1 cellular context compared by ENCODE assay signal in the genomic region with DNA sequence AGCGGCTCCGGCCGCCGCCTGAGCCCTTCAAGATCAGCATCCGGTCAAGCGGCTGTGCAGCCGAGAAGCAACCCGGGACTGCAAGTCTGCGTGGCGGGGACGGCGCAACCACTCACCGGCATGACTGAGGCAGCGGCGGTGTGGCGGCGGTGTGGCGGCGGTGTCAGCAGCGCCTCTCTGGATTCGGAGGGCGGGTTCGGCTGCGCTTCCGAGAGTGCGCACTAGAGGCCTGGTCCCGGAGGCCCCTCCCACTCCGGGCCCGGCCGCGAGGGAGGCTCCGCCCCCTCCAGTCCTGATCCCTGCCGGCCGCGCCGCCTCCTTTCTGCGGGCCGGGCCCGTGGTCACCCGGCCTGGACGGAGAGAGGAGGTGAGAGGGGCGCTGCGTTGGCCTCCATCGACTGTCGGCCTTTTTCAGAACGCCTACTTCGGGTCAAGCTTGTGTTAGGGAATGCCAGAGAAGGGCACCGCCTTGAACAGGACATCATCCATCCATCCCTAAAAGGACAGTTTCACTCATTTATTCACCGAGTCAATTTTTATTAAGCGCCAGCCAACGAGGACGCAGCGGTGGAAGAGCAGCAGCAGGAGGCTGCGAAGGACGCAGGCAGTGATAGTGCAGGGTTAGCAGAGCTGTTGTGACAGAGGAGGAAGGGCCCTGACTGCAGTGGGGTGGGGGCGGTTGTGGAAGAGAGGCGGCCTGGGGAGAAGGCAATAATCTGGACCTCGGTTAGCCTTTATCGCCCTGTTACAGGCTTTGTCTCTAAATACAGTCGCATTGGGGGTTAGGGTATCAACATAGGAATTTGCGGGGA.
A peak's percentile ranks its signal among the peaks of the same experiment; 100 is the strongest.
TF ChIP-seq lines count a peak whose summit lies in the region.

TSS of gene ATOX1 (minus strand) at position 202 of the 812 bp plus-strand sequence. CDS start at position 122, 80 bp downstream.

TF ChIP-seq in K562, 482 proteins besides CTCF, POLR2A, EP300 and RAD21 (continued from another document and continues in another):
- TF ChIP-seq, protein P1, sequence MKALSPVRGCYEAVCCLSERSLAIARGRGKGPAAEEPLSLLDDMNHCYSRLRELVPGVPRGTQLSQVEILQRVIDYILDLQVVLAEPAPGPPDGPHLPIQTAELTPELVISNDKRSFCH (CRISPR knock-in tag; IDR thresholded peaks at IDR 0.05) = no peak
- TF ChIP-seq, protein P1 (tag; IDR thresholded peaks at IDR 0.05) = no peak
- no peak for TF ChIP-seq HINFP (tag; conservative IDR thresholded peaks at IDR 0.05; ENCODE audit: low read depth)
- no peak for TF ChIP-seq PATZ1 (CRISPR knock-in tag; IDR thresholded peaks at IDR 0.05; ENCODE audit: borderline replicate concordance)
- no peak for TF ChIP-seq MAFG (tag; conservative IDR thresholded peaks at IDR 0.05)
- TF ChIP-seq CHD1 (IDR thresholded peaks at IDR 0.05; ENCODE audit: low read length) = peak; percentile 13
- TF ChIP-seq GABPB2 (CRISPR knock-in tag; conservative IDR thresholded peaks at IDR 0.05) = no peak
- TF ChIP-seq POLR2AphosphoS2 (IDR thresholded peaks at IDR 0.05; ENCODE audit: low read length) = no peak
- no peak for TF ChIP-seq HES1 (IDR thresholded peaks at IDR 0.05; ENCODE audit: low read depth)
- no peak for TF ChIP-seq ARNT (IDR thresholded peaks at IDR 0.05)
- 0 out of 2 replicates have a peak, but pooled peaks have one; percentile 12 for TF ChIP-seq ZSCAN32 (CRISPR knock-in tag; IDR thresholded peaks at IDR 0.05)
- TF ChIP-seq SREBF2 (CRISPR knock-in tag; IDR thresholded peaks at IDR 0.05) = no peak
- no peak for TF ChIP-seq ZNF449 (CRISPR knock-in tag; IDR thresholded peaks at IDR 0.05)
- TF ChIP-seq ZFX (CRISPR knock-in tag; IDR thresholded peaks at IDR 0.05) = peak; percentile 96
- peak in 2 of 3 experiments; percentile 43 to 72 for TF ChIP-seq YY1 (IDR thresholded peaks at IDR 0.05; ENCODE audit: borderline replicate concordance in 1 of 3, control insufficient read depth in 1 of 3, extremely low read depth in 1 of 3, insufficient read depth in 3 of 3, insufficient read length in 1 of 3, insufficient replicate concordance in 2 of 3, low read depth in 1 of 3, low read length in 2 of 3)
- no peak for TF ChIP-seq KLF1 (tag; IDR thresholded peaks at IDR 0.05)
- peak; percentile 81 for TF ChIP-seq POLR2B (IDR thresholded peaks at IDR 0.05; ENCODE audit: low read depth, partially characterized antibody)
- TF ChIP-seq PHB2 (IDR thresholded peaks at IDR 0.05; ENCODE audit: low read depth) = no peak
- TF ChIP-seq ZNF277 (CRISPR knock-in tag; IDR thresholded peaks at IDR 0.05; ENCODE audit: borderline replicate concordance) = no peak
- TF ChIP-seq ZNF133 (CRISPR knock-in tag; IDR thresholded peaks at IDR 0.05) = no peak
- TF ChIP-seq ELF2 (CRISPR knock-in tag; IDR thresholded peaks at IDR 0.05) = peak; percentile 52; the same call in 1 of the 2 replicates
- no peak for TF ChIP-seq SMAD2 (IDR thresholded peaks at IDR 0.05; ENCODE audit: low read depth, low read length)
- 0 out of 2 replicates have a peak, but pooled peaks have one; percentile 81 for TF ChIP-seq ZNF668 (CRISPR knock-in tag; IDR thresholded peaks at IDR 0.05)
- TF ChIP-seq, protein P2, sequence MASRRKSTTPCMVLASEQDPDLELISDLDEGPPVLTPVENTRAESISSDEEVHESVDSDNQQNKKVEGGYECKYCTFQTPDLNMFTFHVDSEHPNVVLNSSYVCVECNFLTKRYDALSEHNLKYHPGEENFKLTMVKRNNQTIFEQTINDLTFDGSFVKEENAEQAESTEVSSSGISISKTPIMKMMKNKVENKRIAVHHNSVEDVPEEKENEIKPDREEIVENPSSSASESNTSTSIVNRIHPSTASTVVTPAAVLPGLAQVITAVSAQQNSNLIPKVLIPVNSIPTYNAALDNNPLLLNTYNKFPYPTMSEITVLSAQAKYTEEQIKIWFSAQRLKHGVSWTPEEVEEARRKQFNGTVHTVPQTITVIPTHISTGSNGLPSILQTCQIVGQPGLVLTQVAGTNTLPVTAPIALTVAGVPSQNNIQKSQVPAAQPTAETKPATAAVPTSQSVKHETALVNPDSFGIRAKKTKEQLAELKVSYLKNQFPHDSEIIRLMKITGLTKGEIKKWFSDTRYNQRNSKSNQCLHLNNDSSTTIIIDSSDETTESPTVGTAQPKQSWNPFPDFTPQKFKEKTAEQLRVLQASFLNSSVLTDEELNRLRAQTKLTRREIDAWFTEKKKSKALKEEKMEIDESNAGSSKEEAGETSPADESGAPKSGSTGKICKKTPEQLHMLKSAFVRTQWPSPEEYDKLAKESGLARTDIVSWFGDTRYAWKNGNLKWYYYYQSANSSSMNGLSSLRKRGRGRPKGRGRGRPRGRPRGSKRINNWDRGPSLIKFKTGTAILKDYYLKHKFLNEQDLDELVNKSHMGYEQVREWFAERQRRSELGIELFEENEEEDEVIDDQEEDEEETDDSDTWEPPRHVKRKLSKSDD (conservative IDR thresholded peaks at IDR 0.05; ENCODE audit: low read length) = no peak
- TF ChIP-seq PRDM10 (IDR thresholded peaks at IDR 0.05; ENCODE audit: partially characterized antibody) = no peak
- no peak for TF ChIP-seq ZNF217 (CRISPR knock-in tag; IDR thresholded peaks at IDR 0.05)
- TF ChIP-seq ARID1B (IDR thresholded peaks at IDR 0.05) = peak; percentile 73
- TF ChIP-seq CHD4 (IDR thresholded peaks at IDR 0.05; ENCODE audit: insufficient read depth, insufficient replicate concordance, low read depth, low read length, poor library complexity, severe bottlenecking) = no peak
- no peak for TF ChIP-seq U2AF2 (optimal IDR thresholded peaks at IDR 0.05; ENCODE audit: low read depth, low read length)
- TF ChIP-seq, protein P3, sequence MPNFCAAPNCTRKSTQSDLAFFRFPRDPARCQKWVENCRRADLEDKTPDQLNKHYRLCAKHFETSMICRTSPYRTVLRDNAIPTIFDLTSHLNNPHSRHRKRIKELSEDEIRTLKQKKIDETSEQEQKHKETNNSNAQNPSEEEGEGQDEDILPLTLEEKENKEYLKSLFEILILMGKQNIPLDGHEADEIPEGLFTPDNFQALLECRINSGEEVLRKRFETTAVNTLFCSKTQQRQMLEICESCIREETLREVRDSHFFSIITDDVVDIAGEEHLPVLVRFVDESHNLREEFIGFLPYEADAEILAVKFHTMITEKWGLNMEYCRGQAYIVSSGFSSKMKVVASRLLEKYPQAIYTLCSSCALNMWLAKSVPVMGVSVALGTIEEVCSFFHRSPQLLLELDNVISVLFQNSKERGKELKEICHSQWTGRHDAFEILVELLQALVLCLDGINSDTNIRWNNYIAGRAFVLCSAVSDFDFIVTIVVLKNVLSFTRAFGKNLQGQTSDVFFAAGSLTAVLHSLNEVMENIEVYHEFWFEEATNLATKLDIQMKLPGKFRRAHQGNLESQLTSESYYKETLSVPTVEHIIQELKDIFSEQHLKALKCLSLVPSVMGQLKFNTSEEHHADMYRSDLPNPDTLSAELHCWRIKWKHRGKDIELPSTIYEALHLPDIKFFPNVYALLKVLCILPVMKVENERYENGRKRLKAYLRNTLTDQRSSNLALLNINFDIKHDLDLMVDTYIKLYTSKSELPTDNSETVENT (CRISPR knock-in tag; IDR thresholded peaks at IDR 0.05) = peak; percentile 12; the same call in 1 of the 2 replicates
- 0 out of 2 replicates have a peak, but pooled peaks have one; percentile 30 for TF ChIP-seq DMBX1 (CRISPR knock-in tag; IDR thresholded peaks at IDR 0.05; ENCODE audit: borderline replicate concordance)
- TF ChIP-seq RAD51 (IDR thresholded peaks at IDR 0.05; ENCODE audit: borderline replicate concordance, low read depth) = no peak; the same call in 1 of the 2 replicates
- no peak for TF ChIP-seq E2F8 (IDR thresholded peaks at IDR 0.05; ENCODE audit: low read depth, partially characterized antibody)
- TF ChIP-seq TAF1 (IDR thresholded peaks at IDR 0.05; ENCODE audit: control insufficient read depth, extremely low read depth, insufficient read depth, low read length, severe bottlenecking) = peak; percentile 95
